In genomic region chr14:64704145-64704742, GRCh38 we compare ENCODE assay signal across 8 cellular contexts. TPM values are rescaled to one million over a fixed set of nuclear protein-coding genes. Genes with fewer than 3 reads are reported as not detected.
DNase-seq lines count a peak whose midpoint lies in the region; ATAC-seq, FAIRE-seq and TF ChIP-seq lines count a peak whose summit lies in the region.

PLEKHG3 (plus strand) TSS chr14:64704424; CDS start chr14:64727632, 23,208 bp downstream.

- BruUV-seq in endothelial cell of umbilical vein (replicated peaks; lab: Mats Ljungman, UMichigan) = no TSS peak

- peak; percentile 86 for DNase-seq in EL
- DNase-seq in NCI-H146 treated with DMSO at 0.1 percent for 48 hours (lab: John Stamatoyannopoulos, UW; ENCODE audit: unreplicated experiment) = peak; percentile 65
- peak; percentile 78 for DNase-seq in activated CD4-positive, alpha-beta T cell treated with anti-CD3 and anti-CD28 coated beads, Interleukin-2, amount 10 ng/mL, durations not matched to agents 24 days and 14 days
- DNase-seq in endothelial cell of umbilical vein (ENCODE audit: low read depth, low spot score) = peak; percentile 68
- peak; percentile 43 to 75 for DNase-seq in lung microvascular endothelial cell (ENCODE audit: low read depth in 2 of 2)
- DNase-seq in stimulated activated naive CD8-positive, alpha-beta T cell treated with anti-CD3 and anti-CD28 coated beads, Interleukin-15, amount 100 ng/mL, for 72 hours = peak in 1 of 2 donors; percentile 9
- no peak for DNase-seq in NCI-H1436 treated with DMSO at 0.1 percent for 48 hours (lab: John Stamatoyannopoulos, UW)

- H3K36me3 ChIP-seq in endothelial cell of umbilical vein (ENCODE audit: control insufficient read depth in 2 of 2, extremely low read depth in 1 of 2, insufficient read depth in 2 of 2, low read length in 2 of 2) = no peaks in the 10 kb centered on the region

- POLR2A ChIA-PET in endothelial cell of umbilical vein (lab: Charles Lee) = interaction anchor here (1.2 kb wide), 1 partner anchor 164 kb away, joined by 3 read pairs; the partner anchor contains the start of gene HSPA2

- dilution Hi-C loops in endothelial cell of umbilical vein (cut with MboI; ENCODE audit: extremely low pct_ligation_motif_present, low sequenced_read_pairs) = no loop called here

- H3K27ac Mint-ChIP-seq in activated CD4-positive, alpha-beta T cell treated with anti-CD3 and anti-CD28 coated beads, Interleukin-2, amount 10 ng/mL, durations not matched to agents 24 days and 14 days = peak within 1 kb of the TSS; percentile 13
- no peak within 1 kb of the TSS for H3K27ac Mint-ChIP-seq in stimulated activated naive CD8-positive, alpha-beta T cell treated with anti-CD3 and anti-CD28 coated beads, Interleukin-15, amount 100 ng/mL, for 72 hours

- TF ChIP-seq POLR2A in endothelial cell of umbilical vein (IDR thresholded peaks at IDR 0.05; ENCODE audit: low read depth, low read length) = no peak

- peak; percentile 60 for FAIRE-seq in endothelial cell of umbilical vein (lab: Jason Lieb, UNC)

- H4K20me1 ChIP-seq in endothelial cell of umbilical vein (replicated peaks; ENCODE audit: control insufficient read depth, extremely low read depth, insufficient read depth, low read length) = no peaks in the 10 kb centered on the region

- H3K4me1 ChIP-seq in endothelial cell of umbilical vein (ENCODE audit: control insufficient read depth, extremely low read depth, insufficient read depth, low read length) = peaks cover 21% of the 10 kb centered on the region

- peaks cover 49% of the 10 kb centered on the region for H3K4me1 Mint-ChIP-seq in activated CD4-positive, alpha-beta T cell treated with anti-CD3 and anti-CD28 coated beads, Interleukin-2, amount 10 ng/mL, durations not matched to agents 24 days and 14 days
- H3K4me1 Mint-ChIP-seq in stimulated activated naive CD8-positive, alpha-beta T cell treated with anti-CD3 and anti-CD28 coated beads, Interleukin-15, amount 100 ng/mL, for 72 hours = peaks cover 39% of the 10 kb centered on the region

- peaks cover 55% of the 10 kb centered on the region for H3K27me3 Mint-ChIP-seq in activated CD4-positive, alpha-beta T cell treated with anti-CD3 and anti-CD28 coated beads, Interleukin-2, amount 10 ng/mL, durations not matched to agents 24 days and 14 days
- peaks cover 91% of the 10 kb centered on the region for H3K27me3 Mint-ChIP-seq in stimulated activated naive CD8-positive, alpha-beta T cell treated with anti-CD3 and anti-CD28 coated beads, Interleukin-15, amount 100 ng/mL, for 72 hours

- peak within 1 kb of the TSS; percentile 0 for H3K27ac ChIP-seq in endothelial cell of umbilical vein (ENCODE audit: insufficient read depth, low read depth, low read length)

- peaks cover 2% of the 10 kb centered on the region for H3K36me3 Mint-ChIP-seq in activated CD4-positive, alpha-beta T cell treated with anti-CD3 and anti-CD28 coated beads, Interleukin-2, amount 10 ng/mL, durations not matched to agents 24 days and 14 days (ENCODE audit: low read depth)

- H3K9me1 ChIP-seq in endothelial cell of umbilical vein (replicated peaks; ENCODE audit: control insufficient read depth, extremely low read depth, insufficient read depth, low read length) = no peaks in the 10 kb centered on the region

- H3K79me2 ChIP-seq in endothelial cell of umbilical vein (ENCODE audit: control insufficient read depth, insufficient read depth, low read length) = peaks cover 5% of the 10 kb centered on the region

- TF ChIP-seq CTCF in endothelial cell of umbilical vein (IDR thresholded peaks at IDR 0.05; ENCODE audit: extremely low read depth in 1 of 2, insufficient read depth in 1 of 2, low read depth in 1 of 2, low read length in 2 of 2) = no peak

- H3K4me2 ChIP-seq in endothelial cell of umbilical vein (ENCODE audit: insufficient read depth, low read length) = peak within 1 kb of the TSS; percentile 90

- peak within 1 kb of the TSS; percentile 67 for H3K9ac ChIP-seq in endothelial cell of umbilical vein (replicated peaks; ENCODE audit: extremely low read depth, insufficient read depth, low read length)

- H3K9me3 ChIP-seq in endothelial cell of umbilical vein (replicated peaks; ENCODE audit: control insufficient read depth, insufficient read depth, low read length) = no peaks in the 10 kb centered on the region

- CTCF ChIA-PET in endothelial cell of umbilical vein (lab: Charles Lee) = interaction anchor here (0.9 to 1.7 kb wide), 11 partner anchors 10 to 164 kb away, joined by 3 to 9 read pairs (median 3); partner anchors contain the start of gene HSPA2

- H3K9me3 Mint-ChIP-seq in activated CD4-positive, alpha-beta T cell treated with anti-CD3 and anti-CD28 coated beads, Interleukin-2, amount 10 ng/mL, durations not matched to agents 24 days and 14 days = no peaks in the 10 kb centered on the region
- H3K9me3 Mint-ChIP-seq in stimulated activated naive CD8-positive, alpha-beta T cell treated with anti-CD3 and anti-CD28 coated beads, Interleukin-15, amount 100 ng/mL, for 72 hours = no peaks in the 10 kb centered on the region

- H3K4me3 ChIP-seq in endothelial cell of umbilical vein (replicated peaks in 1 of 3; ENCODE audit: insufficient read depth in 1 of 3, low read depth in 1 of 3, low read length in 3 of 3) = peak within 1 kb of the TSS; percentile 78 to 94 (median 84)

- peaks cover 19 to 35% of the 10 kb centered on the region in 2 experiments for H3K27me3 ChIP-seq in endothelial cell of umbilical vein (ENCODE audit: control insufficient read depth in 2 of 2, insufficient read depth in 2 of 2, low read length in 2 of 2)

- peak; percentile 52 for ATAC-seq in stimulated activated naive CD8-positive, alpha-beta T cell treated with anti-CD3 and anti-CD28 coated beads, Interleukin-15, amount 100 ng/mL, for 72 hours
- no peak for ATAC-seq in HG02610 (IDR thresholded peaks at IDR 0.05; ENCODE audit: unreplicated experiment)

- intact Hi-C loops in activated CD4-positive, alpha-beta T cell treated with anti-CD3 and anti-CD28 coated beads, Interleukin-2, amount 10 ng/mL, durations not matched to agents 24 days and 14 days (cut with micrococcal nuclease) = no loop called here
- intact Hi-C loops in endothelial cell of umbilical vein (cut with micrococcal nuclease) = loop anchor here (2.0 kb wide), 1 partner anchor 59 kb away; no protein-coding TSS in a partner anchor

- H3K4me3 Mint-ChIP-seq in activated CD4-positive, alpha-beta T cell treated with anti-CD3 and anti-CD28 coated beads, Interleukin-2, amount 10 ng/mL, durations not matched to agents 24 days and 14 days = peak within 1 kb of the TSS; percentile 73
- peak within 1 kb of the TSS; percentile 61 to 70 for H3K4me3 Mint-ChIP-seq in stimulated activated naive CD8-positive, alpha-beta T cell treated with anti-CD3 and anti-CD28 coated beads, Interleukin-15, amount 100 ng/mL, for 72 hours

- peak within 1 kb of the TSS; percentile 76 for H2AFZ ChIP-seq in endothelial cell of umbilical vein (ENCODE audit: low read depth, low read length)

TF ChIP-seq in endothelial cell of umbilical vein, 7 proteins besides CTCF, POLR2A, EP300 and RAD21:
- TF ChIP-seq MYC (IDR thresholded peaks at IDR 0.05; ENCODE audit: low read depth, low read length) (no peak), POLR2AphosphoS5 (IDR thresholded peaks at IDR 0.05; ENCODE audit: insufficient read depth, low read depth, low read length) (peak; percentile 55), FOS (IDR thresholded peaks at IDR 0.05; ENCODE audit: borderline replicate concordance, insufficient read depth, low read length) (no peak), EZH2 (IDR thresholded peaks at IDR 0.05; ENCODE audit: borderline replicate concordance, low read depth, low read length, severe bottlenecking) (no peak), JUN (IDR thresholded peaks at IDR 0.05; ENCODE audit: borderline replicate concordance, insufficient read depth, insufficient read length, low read depth) (no peak)
- TF ChIP-seq, protein P1, sequence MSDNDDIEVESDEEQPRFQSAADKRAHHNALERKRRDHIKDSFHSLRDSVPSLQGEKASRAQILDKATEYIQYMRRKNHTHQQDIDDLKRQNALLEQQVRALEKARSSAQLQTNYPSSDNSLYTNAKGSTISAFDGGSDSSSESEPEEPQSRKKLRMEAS (IDR thresholded peaks at IDR 0.05; ENCODE audit: insufficient read depth, insufficient read length) = no peak

RNA-seq across cellular contexts. Expression of gene PLEKHG3, which starts in this region (rescaled TPM):
- total RNA-seq in activated CD4-positive, alpha-beta T cell treated with anti-CD3 and anti-CD28 coated beads, Interleukin-2, amount 10 ng/mL, durations not matched to agents 24 days and 14 days = 3.0 and 3.1 TPM in 2 replicates
- total RNA-seq in endothelial cell of umbilical vein (6.9 and 8.0 TPM in 2 replicates), lung microvascular endothelial cell (5.9 and 15.7 TPM in 2 replicates)
- 6.6 and 12.4 TPM in 2 replicates for polyA plus RNA-seq in endothelial cell of umbilical vein
- polyA plus RNA-seq in endothelial cell of umbilical vein (2011; cell fraction: cytosol; rRNA removed) = 6.5 and 7.2 TPM in 2 replicates
- 24.3 and 25.4 TPM in 2 replicates for polyA plus RNA-seq in endothelial cell of umbilical vein (2011; cell fraction: nucleus; rRNA removed)
- polyA plus RNA-seq in endothelial cell of umbilical vein (2012) = 6.9 and 10.1 TPM in 2 replicates
- polyA minus RNA-seq in endothelial cell of umbilical vein = 9.2 and 10.9 TPM in 2 replicates
- 17.1 TPM for polyA minus RNA-seq in endothelial cell of umbilical vein (2011; cell fraction: cytosol; rRNA and poly(A)+ RNA removed)
- 5.8 and 8.1 TPM in 2 replicates for polyA minus RNA-seq in endothelial cell of umbilical vein (2011; cell fraction: nucleus; rRNA and poly(A)+ RNA removed)
